8 cellular contexts compared by ENCODE assay signal in the genomic region with DNA sequence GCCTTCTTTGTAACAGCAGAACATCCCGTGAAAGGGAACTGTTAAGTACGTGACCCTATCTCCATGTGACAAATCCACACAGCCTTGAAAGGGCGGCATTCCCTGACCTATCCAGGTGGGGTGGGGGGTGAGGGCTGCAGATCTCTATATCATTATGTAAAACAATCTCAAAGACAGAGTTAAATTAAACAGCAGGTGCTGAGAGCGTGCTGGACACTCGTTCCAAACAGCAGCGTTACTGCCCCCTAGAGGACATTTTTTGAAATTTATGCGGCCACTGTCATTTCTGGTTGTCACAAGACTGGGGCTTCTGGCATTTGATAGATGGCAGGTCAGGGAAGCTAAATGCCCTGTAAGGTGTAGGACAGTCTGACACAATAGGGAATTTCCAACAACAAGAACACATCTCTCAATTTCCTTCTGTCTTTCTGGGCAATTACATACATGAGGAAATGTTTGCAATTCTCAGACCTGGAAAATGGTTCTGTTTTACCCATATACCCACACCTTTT. TPM values are rescaled to one million over a fixed set of nuclear protein-coding genes. Genes with fewer than 3 reads are reported as not detected.
DNase-seq lines count a peak whose midpoint lies in the region; ATAC-seq and TF ChIP-seq lines count a peak whose summit lies in the region.

No MANE protein-coding gene starts in this region.

- DNase-seq in EH (ENCODE audit: low read depth) (peak; percentile 71), NAMALWA (ENCODE audit: low spot score) (peak; percentile 93), SK-MEL-5 (ENCODE audit: low read depth, low spot score) (peak; percentile 87), osteocyte (ENCODE audit: extremely low spot score, unreplicated experiment) (no peak)
- DNase-seq in activated naive CD4-positive, alpha-beta T cell treated with Interleukin-2 at 50 U/mL for 16 hours: peak; percentile 65

- in situ Hi-C loops in SK-MEL-5 (cut with HindIII; ENCODE audit: low pct_unique_long_range_greater_than_20kb, low sequenced_read_pairs): no loop called here

- H3K27me3 Mint-ChIP-seq in osteocyte (ENCODE audit: unreplicated experiment): peaks cover 4% of the 10 kb centered on the region

- no peaks in the 10 kb centered on the region for H3K36me3 ChIP-seq in gastroesophageal sphincter

- no peak overlapping the region for H3K4me3 ChIP-seq in gastroesophageal sphincter

- no peak overlapping the region for H3K4me3 Mint-ChIP-seq in osteocyte (ENCODE audit: unreplicated experiment)

- ATAC-seq in gastroesophageal sphincter (no peak), GM18502 (IDR thresholded peaks at IDR 0.05; ENCODE audit: poor library complexity, unreplicated experiment) (no peak), HG03571 (IDR thresholded peaks at IDR 0.05; ENCODE audit: unreplicated experiment) (no peak)

- no peak for TF ChIP-seq EP300 in gastroesophageal sphincter (IDR thresholded peaks at IDR 0.05)

- no peak for TF ChIP-seq POLR2A in gastroesophageal sphincter (IDR thresholded peaks at IDR 0.05)

- H3K27ac Mint-ChIP-seq in osteocyte (ENCODE audit: unreplicated experiment): no peak overlapping the region

- H3K36me3 Mint-ChIP-seq in osteocyte (ENCODE audit: unreplicated experiment): no peaks in the 10 kb centered on the region

- H3K27ac ChIP-seq in gastroesophageal sphincter: no peak overlapping the region

- peaks cover 0 to 19% (median 3%) of the 10 kb centered on the region in 3 donors for H3K4me1 ChIP-seq in gastroesophageal sphincter

- no peaks in the 10 kb centered on the region for H3K9me3 ChIP-seq in gastroesophageal sphincter

- H3K4me1 Mint-ChIP-seq in osteocyte (ENCODE audit: unreplicated experiment): peaks cover 10% of the 10 kb centered on the region

- WGBS in gastroesophageal sphincter (ENCODE audit: low coverage in 1 of 2), 2 donors: 0% methylated on average over 5 to 6 of the region's 7 CpGs

- TF ChIP-seq CTCF in gastroesophageal sphincter (IDR thresholded peaks at IDR 0.05) (peak in 3 of 4 experiments; percentile 70 to 88 (median 75)), osteocyte (IDR thresholded peaks at IDR 0.05) (peak; percentile 80)

- peaks cover 1% of the 10 kb centered on the region for H3K27me3 ChIP-seq in gastroesophageal sphincter

- H3K9me3 Mint-ChIP-seq in osteocyte (ENCODE audit: unreplicated experiment): no peaks in the 10 kb centered on the region

RNA-seq across cellular contexts. Expression of a gene that starts 6.7 kb away (rescaled TPM):
- 121 and 134 TPM in 2 replicates for total RNA-seq in SK-MEL-5 (2014; rRNA removed; shearing (Covaris generic))
- 233 TPM in 2 replicates for polyA plus RNA-seq in SK-MEL-5 (2015; cell fraction: cytosol; rRNA removed)
- polyA plus RNA-seq in SK-MEL-5 (2015; cell fraction: nucleus; rRNA removed): 362 and 411 TPM in 2 replicates
- total RNA-seq in gastroesophageal sphincter (10 to 100 TPM; 36.2 to 61.8 (median 49.2) TPM), osteocyte (109 and 122 TPM in 2 replicates)

RNA-seq across cellular contexts. Expression of a gene that starts 13.8 kb away (rescaled TPM):
- total RNA-seq in SK-MEL-5 (2014; rRNA removed; shearing (Covaris generic)): 197 and 275 TPM in 2 replicates
- 956 and 1,011 TPM in 2 replicates for polyA plus RNA-seq in SK-MEL-5 (2015; cell fraction: cytosol; rRNA removed)
- polyA plus RNA-seq in SK-MEL-5 (2015; cell fraction: nucleus; rRNA removed): 228 and 232 TPM in 2 replicates
- total RNA-seq in gastroesophageal sphincter (100 to 1,000 TPM; 108 to 237 (median 182) TPM), osteocyte (574 and 620 TPM in 2 replicates)

RNA-seq across cellular contexts. Expression of a gene that starts 22.9 kb away (rescaled TPM):
- 0.50 and 0.67 TPM in 2 replicates for total RNA-seq in SK-MEL-5 (2014; rRNA removed; shearing (Covaris generic))
- polyA plus RNA-seq in SK-MEL-5 (2015; cell fraction: cytosol; rRNA removed): 0.82 and 0.98 TPM in 2 replicates
- 0.32 and 1.5 TPM in 2 replicates for polyA plus RNA-seq in SK-MEL-5 (2015; cell fraction: nucleus; rRNA removed)
- total RNA-seq in gastroesophageal sphincter: 1 to 10 TPM in 1 of 4 donors, under 1 TPM in 2, not detected in 1; 0.54 to 1.5 (median 0.69) TPM
- 0.38 and 0.60 TPM in 2 replicates for total RNA-seq in osteocyte

RNA-seq across cellular contexts. Expression of a gene that starts 32.3 kb away (rescaled TPM):
- 5.0 and 5.3 TPM in 2 replicates for total RNA-seq in SK-MEL-5 (2014; rRNA removed; shearing (Covaris generic))
- polyA plus RNA-seq in SK-MEL-5 (2015; cell fraction: cytosol; rRNA removed): 9.3 and 9.8 TPM in 2 replicates
- polyA plus RNA-seq in SK-MEL-5 (2015; cell fraction: nucleus; rRNA removed): 2.1 and 2.4 TPM in 2 replicates
- total RNA-seq in gastroesophageal sphincter (1 to 10 TPM in 2 of 4 donors, under 1 TPM in 1, not detected in 1; 0.50 to 3.0 (median 2.3) TPM), osteocyte (26.1 and 26.9 TPM in 2 replicates)

RNA-seq across cellular contexts. Expression of a gene that starts 58.1 kb away (rescaled TPM):
- total RNA-seq in SK-MEL-5 (2014; rRNA removed; shearing (Covaris generic)): 0.43 TPM in 1 of 2 replicates, not detected in the other
- polyA plus RNA-seq in SK-MEL-5 (2015; cell fraction: cytosol; rRNA removed): 0.10 TPM in 1 of 2 replicates, not detected in the other
- 0.12 and 1.00 TPM in 2 replicates for polyA plus RNA-seq in SK-MEL-5 (2015; cell fraction: nucleus; rRNA removed)
- total RNA-seq in gastroesophageal sphincter (1 to 10 TPM in 1 of 4 donors, under 1 TPM in 2, not detected in 1; 0.31 to 1.2 (median 0.45) TPM), osteocyte (0.81 and 0.86 TPM in 2 replicates)
